Comparison of ENCODE assay signal across 10 cellular contexts in genomic region chr2:237689569-237690131, GRCh38.
A peak's percentile ranks its signal among the peaks of the same experiment; 100 is the strongest.
DNase-seq lines count a peak whose midpoint lies in the region; ATAC-seq, FAIRE-seq and TF ChIP-seq lines count a peak whose summit lies in the region.
"Had no signal": no experiment of that assay in that cellular context is flagged by ENCODE, and none has a peak within 500 bp of the region (broad histone marks: within the 10 kb centered on the region; RNA-seq: fewer than 3 reads in every experiment).

No MANE protein-coding gene starts in this region.

- peak overlapping the region; percentile 37; the same call in 1 of the 2 replicates for H3K4me2 ChIP-seq in PC-3 (ENCODE audit: low read length)
- H3K4me2 ChIP-seq in osteoblast (ENCODE audit: insufficient read depth, low read length): no peak overlapping the region

- H3K9me2 ChIP-seq in PC-3 (replicated peaks; ENCODE audit: low read length): no peaks in the 10 kb centered on the region

- H3K79me2 ChIP-seq in PC-3 (ENCODE audit: low read length) (peaks cover 30% of the 10 kb centered on the region), osteoblast (ENCODE audit: insufficient read depth, low read length) (peaks cover 29% of the 10 kb centered on the region)

- POLR2A ChIA-PET in PC-3 (lab: Charles Lee; ENCODE audit: unreplicated experiment): interaction anchor here (0.6 kb wide), 1 partner anchor 918 kb away, joined by 4 read pairs; no protein-coding TSS in a partner anchor

- H3K27ac ChIP-seq in PC-3 (ENCODE audit: low read length): peak overlapping the region; percentile 11; the same call in 1 of the 2 replicates
- H3K27ac ChIP-seq in epithelial cell of prostate: peak overlapping the region; percentile 11
- peak overlapping the region; percentile 99 for H3K27ac ChIP-seq in osteoblast (ENCODE audit: low read depth, low read length)

- CTCF ChIA-PET in PC-3 (lab: Charles Lee): interaction anchor here (0.6 to 1.0 kb wide), 2 partner anchors 13 to 16 kb away, joined by 3 read pairs; no protein-coding TSS in a partner anchor

- H3F3A ChIP-seq in PC-3 (ENCODE audit: low read length, unreplicated experiment): peaks cover 4% of the 10 kb centered on the region

- peak; percentile 49 for DNase-seq in Daoy (ENCODE audit: low read depth)
- DNase-seq in PC-3: peak; percentile 60
- no peak for DNase-seq in epithelial cell of prostate (ENCODE audit: low read depth, low spot score)
- DNase-seq in osteoblast (ENCODE audit: insufficient read length, low spot score, missing footprints): no peak
- no peak for DNase-seq in putamen (ENCODE audit: low spot score)
- no peak for DNase-seq in GM19239 (ENCODE audit: insufficient read length, low spot score)
- no peak for DNase-seq in stimulated activated CD4-positive, alpha-beta T cell treated with anti-CD3 and anti-CD28 coated beads, Interleukin-2, amount 100 ng/mL, for 24 hours

- H3K27me3 ChIP-seq in PC-3 (ENCODE audit: low read length) (no peaks in the 10 kb centered on the region), osteoblast (ENCODE audit: insufficient read depth, low read length) (no peaks in the 10 kb centered on the region)
- H3K27me3 ChIP-seq: pancreas had no signal

- H3K9me3 ChIP-seq in PC-3 (ENCODE audit: low read length) (no peaks in the 10 kb centered on the region), osteoblast (ENCODE audit: low read depth, low read length) (no peaks in the 10 kb centered on the region)
- H3K9me3 ChIP-seq: pancreas had no signal

- ATAC-seq in PC-3 (no peak), GM21619 (IDR thresholded peaks at IDR 0.05; ENCODE audit: unreplicated experiment) (no peak)
- ATAC-seq: pancreas had no signal

- no peaks in the 10 kb centered on the region for H3K36me3 ChIP-seq in PC-3 (ENCODE audit: low read depth, low read length)
- H3K36me3 ChIP-seq in osteoblast (ENCODE audit: insufficient read depth, low read length): no peaks in the 10 kb centered on the region
- H3K36me3 ChIP-seq: pancreas had no signal

- TF ChIP-seq CTCF in PC-3 (conservative IDR thresholded peaks at IDR 0.05; ENCODE audit: low read depth, low read length): no peak
- TF ChIP-seq CTCF in osteoblast (IDR thresholded peaks at IDR 0.05; ENCODE audit: extremely low read depth, low read depth, low read length): no peak

- H3K9ac ChIP-seq in PC-3 (ENCODE audit: low read length): no peak overlapping the region

- FAIRE-seq in GM19239 (lab: Jason Lieb, UNC): no peak
- FAIRE-seq: colon, pancreas had no signal

- BruUV-seq in PC-3 (replicated peaks; lab: Mats Ljungman, UMichigan): no TSS peak

- H2AFZ ChIP-seq in PC-3 (ENCODE audit: low read length) (no peak overlapping the region), osteoblast (ENCODE audit: low read length) (no peak overlapping the region)

- peaks cover 14% of the 10 kb centered on the region for H4K20me1 ChIP-seq in PC-3 (ENCODE audit: low read length)
- H4K20me1 ChIP-seq in osteoblast (ENCODE audit: insufficient read depth, low read length): peaks cover 6% of the 10 kb centered on the region

- intact Hi-C loops in PC-3 (cut with micrococcal nuclease): loop anchor here (5.0 to 10.0 kb wide), 2 partner anchors 165 to 202 kb away; partner anchors contain the start of genes MLPH and RAMP1

- H3K4me1 ChIP-seq in PC-3 (ENCODE audit: insufficient read depth, low read length) (peaks cover 53% of the 10 kb centered on the region), osteoblast (ENCODE audit: insufficient read depth, low read length) (peaks cover 38% of the 10 kb centered on the region)

- H3K4me3 ChIP-seq in PC-3 (ENCODE audit: low read length) (no peak overlapping the region), osteoblast (ENCODE audit: insufficient read depth, low read length) (no peak overlapping the region)
- H3K4me3 ChIP-seq: pancreas had no signal

Comparison
In these comparisons a context has a peak if more than half of its experiments do, and no peak if none do; other contexts are left out.
1. DNase-seq: peak in Daoy (single experiment) and PC-3 (single experiment); none in epithelial cell of prostate (single experiment), osteoblast (single experiment), putamen (single experiment), GM19239 (single experiment) and stimulated activated CD4-positive, alpha-beta T cell treated with anti-CD3 and anti-CD28 coated beads, Interleukin-2, amount 100 ng/mL, for 24 hours (0 of 2).
2. H3K27ac ChIP-seq: peak in every context shown above with its lines; median percentile 99 in osteoblast; 11 in PC-3; 11 in epithelial cell of prostate.